1 cellular context compared by ENCODE assay signal in the genomic region with DNA sequence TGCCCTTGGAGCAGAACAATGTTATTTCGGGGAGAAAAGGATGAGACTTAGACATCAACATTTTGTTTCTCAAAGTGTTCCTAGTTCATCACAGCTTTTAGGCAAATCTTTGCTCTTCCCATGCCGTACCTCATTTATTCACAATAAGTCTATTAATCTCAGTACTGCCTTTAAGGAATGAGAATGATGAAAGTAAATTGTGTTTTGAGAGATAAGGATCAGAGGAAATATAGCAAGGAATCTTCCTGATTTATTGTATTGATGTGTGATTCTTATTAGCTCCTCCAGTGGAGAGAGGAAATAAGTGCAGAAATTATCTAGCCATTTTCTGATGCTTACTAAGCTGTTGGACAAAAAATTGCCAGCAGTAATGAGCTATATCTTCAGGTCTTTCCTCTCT.
TF ChIP-seq lines count a peak whose summit lies in the region.

No MANE protein-coding gene starts in this region.

TF ChIP-seq in WTC11, 78 proteins besides CTCF, POLR2A, EP300 and RAD21 (continued from another document):
- TF ChIP-seq ARID4B (CRISPR knock-in tag; IDR thresholded peaks at IDR 0.05; ENCODE audit: borderline replicate concordance) (no peak), NFYB (CRISPR knock-in tag; conservative IDR thresholded peaks at IDR 0.05; ENCODE audit: low read depth) (no peak), MXD4 (CRISPR knock-in tag; IDR thresholded peaks at IDR 0.05; ENCODE audit: borderline replicate concordance) (no peak), SMAD4 (CRISPR knock-in tag; IDR thresholded peaks at IDR 0.05) (no peak), FOXK1 (CRISPR knock-in tag; IDR thresholded peaks at IDR 0.05) (no peak), SP1 (CRISPR knock-in tag; conservative IDR thresholded peaks at IDR 0.05) (no peak), CBFB (CRISPR knock-in tag; IDR thresholded peaks at IDR 0.05; ENCODE audit: low read depth) (no peak), ZNF423 (CRISPR knock-in tag; IDR thresholded peaks at IDR 0.05) (no peak), PRRX2 (CRISPR knock-in tag; IDR thresholded peaks at IDR 0.05) (no peak)
- TF ChIP-seq, protein P1, sequence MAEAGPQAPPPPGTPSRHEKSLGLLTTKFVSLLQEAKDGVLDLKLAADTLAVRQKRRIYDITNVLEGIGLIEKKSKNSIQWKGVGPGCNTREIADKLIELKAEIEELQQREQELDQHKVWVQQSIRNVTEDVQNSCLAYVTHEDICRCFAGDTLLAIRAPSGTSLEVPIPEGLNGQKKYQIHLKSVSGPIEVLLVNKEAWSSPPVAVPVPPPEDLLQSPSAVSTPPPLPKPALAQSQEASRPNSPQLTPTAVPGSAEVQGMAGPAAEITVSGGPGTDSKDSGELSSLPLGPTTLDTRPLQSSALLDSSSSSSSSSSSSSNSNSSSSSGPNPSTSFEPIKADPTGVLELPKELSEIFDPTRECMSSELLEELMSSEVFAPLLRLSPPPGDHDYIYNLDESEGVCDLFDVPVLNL (CRISPR knock-in tag; IDR thresholded peaks at IDR 0.05; ENCODE audit: borderline replicate concordance, low read depth): no peak
- TF ChIP-seq, protein P2, sequence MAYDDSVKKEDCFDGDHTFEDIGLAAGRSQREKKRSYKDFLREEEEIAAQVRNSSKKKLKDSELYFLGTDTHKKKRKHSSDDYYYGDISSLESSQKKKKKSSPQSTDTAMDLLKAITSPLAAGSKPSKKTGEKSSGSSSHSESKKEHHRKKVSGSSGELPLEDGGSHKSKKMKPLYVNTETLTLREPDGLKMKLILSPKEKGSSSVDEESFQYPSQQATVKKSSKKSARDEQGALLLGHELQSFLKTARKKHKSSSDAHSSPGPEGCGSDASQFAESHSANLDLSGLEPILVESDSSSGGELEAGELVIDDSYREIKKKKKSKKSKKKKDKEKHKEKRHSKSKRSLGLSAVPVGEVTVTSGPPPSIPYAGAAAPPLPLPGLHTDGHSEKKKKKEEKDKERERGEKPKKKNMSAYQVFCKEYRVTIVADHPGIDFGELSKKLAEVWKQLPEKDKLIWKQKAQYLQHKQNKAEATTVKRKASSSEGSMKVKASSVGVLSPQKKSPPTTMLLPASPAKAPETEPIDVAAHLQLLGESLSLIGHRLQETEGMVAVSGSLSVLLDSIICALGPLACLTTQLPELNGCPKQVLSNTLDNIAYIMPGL (CRISPR knock-in tag; IDR thresholded peaks at IDR 0.05): no peak
- TF ChIP-seq, protein P3, sequence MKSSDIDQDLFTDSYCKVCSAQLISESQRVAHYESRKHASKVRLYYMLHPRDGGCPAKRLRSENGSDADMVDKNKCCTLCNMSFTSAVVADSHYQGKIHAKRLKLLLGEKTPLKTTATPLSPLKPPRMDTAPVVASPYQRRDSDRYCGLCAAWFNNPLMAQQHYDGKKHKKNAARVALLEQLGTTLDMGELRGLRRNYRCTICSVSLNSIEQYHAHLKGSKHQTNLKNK (CRISPR knock-in tag; IDR thresholded peaks at IDR 0.05): no peak
